In the genomic region with DNA sequence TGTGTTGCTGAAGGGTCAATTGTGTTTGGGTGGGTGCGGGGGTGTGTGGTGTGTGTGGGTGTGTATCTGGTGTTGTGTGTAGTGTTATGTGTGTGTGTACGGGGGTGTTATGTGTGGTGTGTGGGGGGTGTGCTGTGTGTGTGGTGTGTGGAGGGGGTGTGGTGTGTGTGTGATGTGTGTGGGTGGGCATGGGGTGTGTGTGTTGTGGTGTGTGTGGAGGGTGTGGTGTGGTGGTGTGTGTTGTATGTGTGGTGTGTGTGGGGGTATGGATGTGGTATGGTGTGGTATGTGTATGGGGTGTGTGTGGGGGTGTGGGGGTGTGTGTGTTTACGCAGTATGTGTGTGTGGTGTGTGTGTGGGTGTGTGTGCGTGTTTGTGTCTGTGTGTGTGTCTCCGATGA, we compare ENCODE assay signal across 1 cellular context.
TF ChIP-seq lines count a peak whose summit lies in the region.

No MANE protein-coding gene starts in this region.

TF ChIP-seq in H1, 55 proteins besides CTCF, POLR2A, EP300 and RAD21 (continued from another document):
- TF ChIP-seq, protein P1, sequence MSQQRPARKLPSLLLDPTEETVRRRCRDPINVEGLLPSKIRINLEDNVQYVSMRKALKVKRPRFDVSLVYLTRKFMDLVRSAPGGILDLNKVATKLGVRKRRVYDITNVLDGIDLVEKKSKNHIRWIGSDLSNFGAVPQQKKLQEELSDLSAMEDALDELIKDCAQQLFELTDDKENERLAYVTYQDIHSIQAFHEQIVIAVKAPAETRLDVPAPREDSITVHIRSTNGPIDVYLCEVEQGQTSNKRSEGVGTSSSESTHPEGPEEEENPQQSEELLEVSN (IDR thresholded peaks at IDR 0.05), result no peak
- TF ChIP-seq FOSL1 (IDR thresholded peaks at IDR 0.05; ENCODE audit: insufficient read depth, low read depth, low read length), result no peak
TF ChIP-seq in H1: peak in this region for 0.
